ENCODE assay signal across 17 cellular contexts in genomic region chr3:134132961-134133360, GRCh38.
A peak's percentile ranks its signal among the peaks of the same experiment; 100 is the strongest.
DNase-seq lines count a peak whose midpoint lies in the region; ATAC-seq and TF ChIP-seq lines count a peak whose summit lies in the region.
"Had no signal": no experiment of that assay in that cellular context is flagged by ENCODE, and none has a peak within 500 bp of the region (broad histone marks: within the 10 kb centered on the region; RNA-seq: fewer than 3 reads in every experiment).

No MANE protein-coding gene starts in this region.

- intact Hi-C loops in upper lobe of right lung (cut with DNase I) = no loop called here
- intact Hi-C loops in esophagus muscularis mucosa (cut with DNase I) = no loop called here
- intact Hi-C loops in psoas muscle (cut with DNase I) = no loop called here

- H3K27me3 ChIP-seq in DND-41 (ENCODE audit: insufficient read depth, low read length, poor library complexity) (no peaks in the 10 kb centered on the region), upper lobe of right lung (no peaks in the 10 kb centered on the region), esophagus muscularis mucosa (no peaks in the 10 kb centered on the region), psoas muscle (ENCODE audit: insufficient read depth in 3 of 3, low read length in 2 of 3) (no peaks in the 10 kb centered on the region)

- H2AFZ ChIP-seq in DND-41 (ENCODE audit: low read depth, low read length) = no peak overlapping the region
- H2AFZ ChIP-seq: GM23338 had no signal

- H3K9me3 ChIP-seq in DND-41 (ENCODE audit: insufficient read depth, low read length, severe bottlenecking) = no peaks in the 10 kb centered on the region
- no peaks in the 10 kb centered on the region for H3K9me3 ChIP-seq in upper lobe of right lung
- no peaks in the 10 kb centered on the region for H3K9me3 ChIP-seq in esophagus muscularis mucosa
- no peaks in the 10 kb centered on the region for H3K9me3 ChIP-seq in psoas muscle

- DNase-seq in DND-41 (no peak), NCI-H2029 (lab: John Stamatoyannopoulos, UW) (peak; percentile 57), cardiac fibroblast (ENCODE audit: low read depth in 2 of 2) (peak; percentile 21 to 31), upper lobe of right lung (no peak), esophagus muscularis mucosa (ENCODE audit: extremely low spot score) (no peak), psoas muscle (no peak)
- DNase-seq: ACHN, C1 segment of cervical spinal cord, EL, NCI-H1105, NCI-H446, Right ventricle myocardium superior had no signal

- H3K36me3 ChIP-seq in DND-41 (ENCODE audit: insufficient read depth, low read length) = no peaks in the 10 kb centered on the region
- H3K36me3 ChIP-seq in upper lobe of right lung = no peaks in the 10 kb centered on the region
- H3K36me3 ChIP-seq in esophagus muscularis mucosa = peaks cover 0 to 7% (median 2%) of the 10 kb centered on the region in 4 donors
- H3K36me3 ChIP-seq in psoas muscle (ENCODE audit: insufficient read depth in 1 of 2, low read depth in 1 of 2) = peaks cover 0 to 10% of the 10 kb centered on the region in 2 donors

- no peaks in the 10 kb centered on the region for H4K20me1 ChIP-seq in DND-41 (ENCODE audit: insufficient read depth, low read length)

- no peak overlapping the region for H3K9ac ChIP-seq in DND-41 (ENCODE audit: low read depth, low read length)

- H3K27ac ChIP-seq in DND-41 (ENCODE audit: low read length) (no peak overlapping the region), upper lobe of right lung (no peak overlapping the region), esophagus muscularis mucosa (replicated peaks in 1 of 4) (no peak overlapping the region), psoas muscle (no peak overlapping the region)

- H3K4me3 ChIP-seq in DND-41 (ENCODE audit: low read depth in 1 of 2, low read length in 2 of 2) (no peak overlapping the region), cardiac fibroblast (replicated peaks in 1 of 2; ENCODE audit: low read depth in 2 of 2, low read length in 2 of 2) (no peak overlapping the region), upper lobe of right lung (no peak overlapping the region), esophagus muscularis mucosa (no peak overlapping the region), psoas muscle (no peak overlapping the region)
- H3K4me3 ChIP-seq: GM12878, GM23338, K562 had no signal

- WGBS in esophagus muscularis mucosa = 51% methylated on average over 3 of the region's 3 CpGs
- 52 to 65% (median 53%) methylated on average over 3 of the region's 3 CpGs for WGBS in psoas muscle, 3 donors

- TF ChIP-seq CTCF in DND-41 (IDR thresholded peaks at IDR 0.05; ENCODE audit: borderline replicate concordance, extremely low read depth, low read length, poor library complexity, severe bottlenecking) (no peak), cardiac fibroblast (IDR thresholded peaks at IDR 0.05; ENCODE audit: low read depth, low read length) (no peak), upper lobe of right lung (IDR thresholded peaks at IDR 0.05) (no peak), esophagus muscularis mucosa (IDR thresholded peaks at IDR 0.05) (no peak), psoas muscle (IDR thresholded peaks at IDR 0.05) (no peak)

- 0 out of 3 replicates have a peak, but pooled peaks have one; percentile 37 for ATAC-seq in DND-41 (ENCODE audit: insufficient read depth, low read depth)
- ATAC-seq in upper lobe of right lung = peak; percentile 33
- no peak for ATAC-seq in psoas muscle
- no peak for ATAC-seq in HG03469 (IDR thresholded peaks at IDR 0.05; ENCODE audit: unreplicated experiment)
- ATAC-seq: GM12878, GM23338, HCT116, K562 had no signal

- no peak for TF ChIP-seq EP300 in esophagus muscularis mucosa (IDR thresholded peaks at IDR 0.05)

- H3K4me1 ChIP-seq in DND-41 (ENCODE audit: insufficient read depth, low read length) = peaks cover 6% of the 10 kb centered on the region; the same call in 1 of the 2 replicates
- H3K4me1 ChIP-seq in upper lobe of right lung = no peaks in the 10 kb centered on the region
- no peaks in the 10 kb centered on the region for H3K4me1 ChIP-seq in esophagus muscularis mucosa
- H3K4me1 ChIP-seq in psoas muscle = no peaks in the 10 kb centered on the region

- H3K4me2 ChIP-seq in DND-41 (ENCODE audit: insufficient read depth, low read length) = no peak overlapping the region
- H3K4me2 ChIP-seq: GM23338 had no signal

- H3K79me2 ChIP-seq in DND-41 (ENCODE audit: insufficient read depth, low read length) = no peaks in the 10 kb centered on the region

- TF ChIP-seq POLR2A in esophagus muscularis mucosa (IDR thresholded peaks at IDR 0.05; ENCODE audit: low read depth) = no peak

Comparison
In these comparisons a context has a peak if more than half of its experiments do, and no peak if none do; other contexts are left out.
1. ATAC-seq: peak in DND-41 (single experiment) and upper lobe of right lung (single experiment); none in psoas muscle (0 of 4) and HG03469 (single experiment).
2. DNase-seq: peak in NCI-H2029 (single experiment) and cardiac fibroblast (2 of 2); none in DND-41 (single experiment), upper lobe of right lung (single experiment), esophagus muscularis mucosa (single experiment) and psoas muscle (0 of 2).